31 cellular contexts compared by ENCODE assay signal in the genomic region with DNA sequence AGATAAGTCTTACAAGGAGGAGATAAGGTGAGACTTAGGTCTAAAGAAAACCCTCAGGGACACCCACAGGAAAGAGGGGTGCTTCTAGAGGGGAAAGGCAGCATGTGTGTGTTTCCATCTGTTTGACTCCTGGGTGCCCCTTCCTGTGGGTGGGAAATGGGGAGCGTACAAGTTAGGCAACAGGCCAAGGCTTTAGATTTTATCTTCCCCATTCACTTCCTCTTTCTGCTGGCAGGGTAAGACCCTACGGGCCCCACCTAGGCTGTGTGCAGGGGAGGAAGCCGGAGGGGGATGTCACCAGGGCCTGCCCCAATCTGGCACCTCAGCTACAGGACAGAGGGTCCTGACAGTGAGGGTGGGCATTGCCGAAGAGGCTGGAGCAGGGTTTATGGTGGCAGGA. TPM values are rescaled to one million over a fixed set of nuclear protein-coding genes. Genes with fewer than 3 reads are reported as not detected.
DNase-seq lines count a peak whose midpoint lies in the region; ATAC-seq, FAIRE-seq and TF ChIP-seq lines count a peak whose summit lies in the region.
"Had no signal": no experiment of that assay in that cellular context is flagged by ENCODE, and none has a peak within 500 bp of the region (broad histone marks: within the 10 kb centered on the region; RNA-seq: fewer than 3 reads in every experiment).

No MANE protein-coding gene starts in this region.

- H3K4me1 Mint-ChIP-seq in CD14-positive monocyte, result peaks cover 79% of the 10 kb centered on the region
- peaks cover 20 to 22% of the 10 kb centered on the region in 2 donors for H3K4me1 Mint-ChIP-seq in immature natural killer cell

- POLR2A ChIA-PET in K562 (lab: Yijun Ruan, JAX), result no interaction called here

- no peaks in the 10 kb centered on the region for H3K36me3 ChIP-seq in K562 (ENCODE audit: control insufficient read depth, insufficient read depth, low read length)
- H3K36me3 ChIP-seq in body of pancreas (replicated peaks in 1 of 2; ENCODE audit: insufficient read depth in 1 of 2, low read depth in 2 of 2), result no peaks in the 10 kb centered on the region
- H3K36me3 ChIP-seq: adrenal gland, spleen had no signal

- TF ChIP-seq POLR2A in K562 (conservative IDR thresholded peaks at IDR 0.05) (no peak), body of pancreas (IDR thresholded peaks at IDR 0.05) (no peak)

- ATAC-seq in K562 (no peak), left cardiac atrium (no peak), body of pancreas (no peak)
- ATAC-seq: HepG2, WTC11 had no signal

- H3K36me3 Mint-ChIP-seq in CD14-positive monocyte (peaks cover 7% of the 10 kb centered on the region in 2 donors), immature natural killer cell (peaks cover 0 to 4% (median 0%) of the 10 kb centered on the region in 3 donors)
- H3K36me3 Mint-ChIP-seq: WTC11 had no signal

- H3K4me3 Mint-ChIP-seq in CD14-positive monocyte (peak overlapping the region; percentile 12 to 64), immature natural killer cell (no peak overlapping the region)
- H3K4me3 Mint-ChIP-seq: HFFc6; T-helper 1 cell treated with Interleukin-12 subunit alpha and Interleukin-12 subunit beta and Interleukin-4 antibody, amounts not matched to agents 30 μg/mL and 1 μg/mL, for 36 hours; WTC11 had no signal

- H3K27me3 Mint-ChIP-seq in CD14-positive monocyte (ENCODE audit: low read depth in 3 of 3) (peaks cover 0 to 9% (median 4%) of the 10 kb centered on the region in 3 donors), immature natural killer cell (ENCODE audit: low read depth in 3 of 3) (peaks cover 18 to 37% (median 30%) of the 10 kb centered on the region in 3 donors)

- no TSS peak for BruUV-seq in K562 (replicated peaks; lab: Mats Ljungman, UMichigan)

- TF ChIP-seq EP300 in K562 (IDR thresholded peaks at IDR 0.05; ENCODE audit: low read length), result no peak

- H3K9me3 Mint-ChIP-seq in CD14-positive monocyte (peaks cover 0 to 4% (median 0%) of the 10 kb centered on the region in 7 donors), immature natural killer cell (peaks cover 0 to 4% (median 0%) of the 10 kb centered on the region in 6 donors)
- H3K9me3 Mint-ChIP-seq: T-helper 1 cell treated with Interleukin-12 subunit alpha and Interleukin-12 subunit beta and Interleukin-4 antibody, amounts not matched to agents 30 μg/mL and 1 μg/mL, for 36 hours had no signal

- no peaks in the 10 kb centered on the region for H3K79me2 ChIP-seq in K562 (ENCODE audit: control insufficient read depth, insufficient read depth, low read length)

- FAIRE-seq in K562 (lab: Jason Lieb, UNC), result no peak
- FAIRE-seq: G401.6, HepG2, keratinocyte had no signal

- H3K9me3 ChIP-seq in K562 (replicated peaks; ENCODE audit: control insufficient read depth, insufficient read depth, low read depth, low read length) (0 out of 2 replicates have a peak, but pooled peaks cover 1% of the 10 kb centered on the region), body of pancreas (no peaks in the 10 kb centered on the region)
- H3K9me3 ChIP-seq: adrenal gland had no signal

- H2AFZ ChIP-seq in K562 (ENCODE audit: low read depth, low read length), result no peak overlapping the region

- H3K27ac ChIP-seq in K562 (ENCODE audit: extremely low read depth, low read depth, low read length) (no peak overlapping the region), body of pancreas (no peak overlapping the region)
- H3K27ac ChIP-seq: adrenal gland, C4-2B had no signal

- H3K4me3 ChIP-seq in K562 (no peak overlapping the region), body of pancreas (no peak overlapping the region)
- H3K4me3 ChIP-seq: adrenal gland, spleen had no signal

- intact Hi-C loops in CD14-positive monocyte (cut with micrococcal nuclease) (no loop called here), K562 (cut with micrococcal nuclease) (no loop called here), left cardiac atrium (cut with DNase I) (loop anchor here in 1 of 2 donors (5.0 kb wide), 1 partner anchor 40 kb away; the partner anchor contains the start of gene OLIG2), body of pancreas (cut with DNase I) (no loop called here)

- no peaks in the 10 kb centered on the region for H4K20me1 ChIP-seq in K562 (replicated peaks; ENCODE audit: control insufficient read depth, insufficient read depth, low read length)

- H3K9ac ChIP-seq in K562 (ENCODE audit: insufficient read depth in 1 of 2, low read depth in 2 of 2, low read length in 2 of 2), result no peak overlapping the region

- no peak for TF ChIP-seq CTCF in CD14-positive monocyte (IDR thresholded peaks at IDR 0.05)
- TF ChIP-seq CTCF in K562 (IDR thresholded peaks at IDR 0.05 in 2 of 3, conservative IDR thresholded peaks at IDR 0.05 in 1 of 3; ENCODE audit: insufficient read depth in 2 of 3, low read depth in 1 of 3, low read length in 3 of 3), result no peak
- TF ChIP-seq CTCF in body of pancreas (IDR thresholded peaks at IDR 0.05), result no peak

- no peak overlapping the region for H3K4me2 ChIP-seq in K562 (ENCODE audit: insufficient read depth, low read length)

- H3K27me3 ChIP-seq in K562 (ENCODE audit: control insufficient read depth in 2 of 2, insufficient read depth in 2 of 2, low read length in 2 of 2) (peaks cover 32 to 51% of the 10 kb centered on the region in 2 experiments; a peak in 3 of 5 replicates), body of pancreas (peaks cover 0 to 25% of the 10 kb centered on the region in 2 donors)

- DNase-seq in CD14-positive monocyte (ENCODE audit: low spot score), result peak; percentile 58
- DNase-seq in Kasumi-1 (lab: John Stamatoyannopoulos, UW), result peak; percentile 92 to 95
- DNase-seq in OCI-M1 (lab: John Stamatoyannopoulos, UW), result peak; percentile 69
- DNase-seq in K562 (ENCODE audit: extremely low read depth in 1 of 4, low spot score in 3 of 4), result no peak
- no peak for DNase-seq in immature natural killer cell
- DNase-seq in left cardiac atrium, result no peak
- DNase-seq in NCI-H2081 treated with DMSO at 0.1 percent for 48 hours (lab: John Stamatoyannopoulos, UW), result no peak
- DNase-seq in body of pancreas, result no peak
- DNase-seq: activated CD4-positive, alpha-beta T cell treated with anti-CD3 and anti-CD28 coated beads, Interleukin-2, amount 50 U/mL, for 4 hours; activated effector memory CD4-positive, alpha-beta T cell treated with Interleukin-2 at 50 U/mL for 16 hours; adrenal gland; cortex of kidney; HFFc6; hippocampal formation; NCI-H1092; NCI-H2029; NCI-H446 treated with DMSO at 0.1 percent for 48 hours; retina; Right ventricle myocardium superior; spleen had no signal

- peaks cover 4% of the 10 kb centered on the region for H3K9me1 ChIP-seq in K562 (ENCODE audit: control insufficient read depth, insufficient read depth, low read length)

- in situ Hi-C loops in K562 (cut with MboI), result no loop called here

- TF ChIP-seq RAD21 in K562 (CRISPR knock-in tag; conservative IDR thresholded peaks at IDR 0.05 in 1 of 2, IDR thresholded peaks at IDR 0.05 in 1 of 2), result no peak

- H3K4me1 ChIP-seq in K562 (replicated peaks in 1 of 2; ENCODE audit: control insufficient read depth in 2 of 2, insufficient read depth in 2 of 2, low read length in 2 of 2), result peaks cover 0 to 22% of the 10 kb centered on the region in 2 experiments; a peak in 2 of 5 replicates
- H3K4me1 ChIP-seq in body of pancreas, result peaks cover 25% of the 10 kb centered on the region

- 2% methylated on average over 4 of the region's 4 CpGs for WGBS in K562 (ENCODE audit: insufficient coverage, low coverage, missing lambda C conversion rate)
- 57 to 59% methylated on average over 4 of the region's 4 CpGs for WGBS in body of pancreas, 2 donors

- CTCF ChIA-PET in K562 (lab: Yijun Ruan, JAX; ENCODE audit: low intra/inter-chr PET ratio), result no interaction called here

- H3K27ac Mint-ChIP-seq in CD14-positive monocyte (peak overlapping the region; percentile 79 to 93 (median 83)), immature natural killer cell (no peak overlapping the region)
- H3K27ac Mint-ChIP-seq: HFFc6; T-helper 1 cell treated with Interleukin-12 subunit alpha and Interleukin-12 subunit beta and Interleukin-4 antibody, amounts not matched to agents 30 μg/mL and 1 μg/mL, for 36 hours; WTC11 had no signal

RNA-seq across cellular contexts. Expression of gene OLIG1, which starts 2.5 kb away (rescaled TPM):
- 10 to 100 TPM; 20.0 to 40.7 TPM for polyA plus RNA-seq in CD14-positive monocyte
- not detected in 2 replicates for total RNA-seq in K562 (2011; cell fraction: chromatin; rRNA removed; ENCODE audit: low replicate concordance)
- not detected in 2 replicates for total RNA-seq in K562 (2011; cell fraction: nucleolus; rRNA removed)
- not detected in 2 replicates for total RNA-seq in K562 (2011; cell fraction: nucleoplasm; rRNA removed)
- not detected in 2 replicates for total RNA-seq in K562 (2014; rRNA removed)
- not detected in 2 replicates for total RNA-seq in K562 (2014; rRNA removed; fragmentation: Illumina TruSeq; extraction: Trizol)
- total RNA-seq in K562 (2015; rRNA removed; fragmentation: Illumina TruSeq; extraction: Trizol), result not detected in 2 replicates
- total RNA-seq in K562 (2021), result not detected in 2 replicates
- polyA plus RNA-seq in K562 (2011; rRNA removed), result not detected in 2 replicates
- polyA plus RNA-seq in K562 (2011; cell fraction: cytosol; rRNA removed), result not detected in 2 replicates
- polyA plus RNA-seq in K562 (2011; cell fraction: nucleus; rRNA removed), result not detected in 2 replicates
- not detected in 2 replicates for polyA plus RNA-seq in K562 (2012)
- polyA plus RNA-seq in K562 (2014; fragmentation: Illumina TruSeq; extraction: Trizol), result not detected in 2 replicates
- not detected for polyA plus RNA-seq in K562 (2014; fragmentation: Nextera tagmentation; extraction: Ambion mirVana)
- polyA plus RNA-seq in K562 (2014; rRNA removed), result not detected in 2 replicates
- polyA minus RNA-seq in K562 (2011; rRNA and poly(A)+ RNA removed), result not detected in 2 replicates
- polyA minus RNA-seq in K562 (2011; cell fraction: cytosol; rRNA and poly(A)+ RNA removed), result not detected in 2 replicates
- not detected in 2 replicates for polyA minus RNA-seq in K562 (2011; cell fraction: nucleus; rRNA and poly(A)+ RNA removed)
- not detected for polyA plus RNA-seq in immature natural killer cell
- under 1 TPM in 1 of 2 donors, not detected in 1; 0.27 TPM for total RNA-seq in left cardiac atrium
- not detected for total RNA-seq in body of pancreas
- total RNA-seq: bronchial epithelial cell, HepG2, HFFc6, lung microvascular endothelial cell, myocyte, omental fat pad, urinary bladder had no signal
- polyA plus RNA-seq: HepG2, keratinocyte, urinary bladder had no signal

RNA-seq across cellular contexts. Expression of gene OLIG2, which starts 41.7 kb away (rescaled TPM):
- polyA plus RNA-seq in CD14-positive monocyte (not detected), K562 (2011; rRNA removed) (not detected in 2 replicates), K562 (2014; fragmentation: Illumina TruSeq; extraction: Trizol) (not detected in 2 replicates), K562 (2014; fragmentation: Nextera tagmentation; extraction: Ambion mirVana) (not detected), K562 (2014; rRNA removed) (not detected in 2 replicates), immature natural killer cell (not detected)
- not detected in 2 replicates for total RNA-seq in K562 (2011; cell fraction: chromatin; rRNA removed; ENCODE audit: low replicate concordance)
- total RNA-seq in K562 (2011; cell fraction: nucleolus; rRNA removed), result not detected in 2 replicates
- not detected in 2 replicates for total RNA-seq in K562 (2011; cell fraction: nucleoplasm; rRNA removed)
- total RNA-seq in K562 (2014; rRNA removed) (not detected in 2 replicates), K562 (2014; rRNA removed; fragmentation: Illumina TruSeq; extraction: Trizol) (not detected in 2 replicates), K562 (2015; rRNA removed; fragmentation: Illumina TruSeq; extraction: Trizol) (not detected in 2 replicates), K562 (2021) (not detected in 2 replicates), left cardiac atrium (not detected), body of pancreas (not detected)
- polyA plus RNA-seq in K562 (2011; cell fraction: cytosol; rRNA removed), result not detected in 2 replicates
- not detected in 2 replicates for polyA plus RNA-seq in K562 (2011; cell fraction: nucleus; rRNA removed)
- not detected in 2 replicates for polyA plus RNA-seq in K562 (2012)
- not detected in 2 replicates for polyA minus RNA-seq in K562 (2011; rRNA and poly(A)+ RNA removed)
- polyA minus RNA-seq in K562 (2011; cell fraction: cytosol; rRNA and poly(A)+ RNA removed), result not detected in 2 replicates
- polyA minus RNA-seq in K562 (2011; cell fraction: nucleus; rRNA and poly(A)+ RNA removed), result not detected in 2 replicates
- total RNA-seq: adrenal gland, bronchial epithelial cell, HepG2, HFFc6, lung microvascular endothelial cell, myocyte, omental fat pad, Right ventricle myocardium superior, urinary bladder had no signal
- polyA plus RNA-seq: HepG2, keratinocyte, urinary bladder had no signal

Comparison
In these comparisons a context has a peak if more than half of its experiments do, and no peak if none do; other contexts are left out.
1. DNase-seq: peak in CD14-positive monocyte (single experiment), Kasumi-1 (2 of 2) and OCI-M1 (single experiment); none in K562 (0 of 4), immature natural killer cell (0 of 3), left cardiac atrium (single experiment), NCI-H2081 treated with DMSO at 0.1 percent for 48 hours (single experiment) and body of pancreas (0 of 4).
2. H3K27ac Mint-ChIP-seq: peak in CD14-positive monocyte (7 of 7); none in immature natural killer cell (0 of 6).
3. H3K4me3 Mint-ChIP-seq: peak in CD14-positive monocyte (2 of 2); none in immature natural killer cell (0 of 5).